ENCODE assay signal across 8 cellular contexts in the genomic region with DNA sequence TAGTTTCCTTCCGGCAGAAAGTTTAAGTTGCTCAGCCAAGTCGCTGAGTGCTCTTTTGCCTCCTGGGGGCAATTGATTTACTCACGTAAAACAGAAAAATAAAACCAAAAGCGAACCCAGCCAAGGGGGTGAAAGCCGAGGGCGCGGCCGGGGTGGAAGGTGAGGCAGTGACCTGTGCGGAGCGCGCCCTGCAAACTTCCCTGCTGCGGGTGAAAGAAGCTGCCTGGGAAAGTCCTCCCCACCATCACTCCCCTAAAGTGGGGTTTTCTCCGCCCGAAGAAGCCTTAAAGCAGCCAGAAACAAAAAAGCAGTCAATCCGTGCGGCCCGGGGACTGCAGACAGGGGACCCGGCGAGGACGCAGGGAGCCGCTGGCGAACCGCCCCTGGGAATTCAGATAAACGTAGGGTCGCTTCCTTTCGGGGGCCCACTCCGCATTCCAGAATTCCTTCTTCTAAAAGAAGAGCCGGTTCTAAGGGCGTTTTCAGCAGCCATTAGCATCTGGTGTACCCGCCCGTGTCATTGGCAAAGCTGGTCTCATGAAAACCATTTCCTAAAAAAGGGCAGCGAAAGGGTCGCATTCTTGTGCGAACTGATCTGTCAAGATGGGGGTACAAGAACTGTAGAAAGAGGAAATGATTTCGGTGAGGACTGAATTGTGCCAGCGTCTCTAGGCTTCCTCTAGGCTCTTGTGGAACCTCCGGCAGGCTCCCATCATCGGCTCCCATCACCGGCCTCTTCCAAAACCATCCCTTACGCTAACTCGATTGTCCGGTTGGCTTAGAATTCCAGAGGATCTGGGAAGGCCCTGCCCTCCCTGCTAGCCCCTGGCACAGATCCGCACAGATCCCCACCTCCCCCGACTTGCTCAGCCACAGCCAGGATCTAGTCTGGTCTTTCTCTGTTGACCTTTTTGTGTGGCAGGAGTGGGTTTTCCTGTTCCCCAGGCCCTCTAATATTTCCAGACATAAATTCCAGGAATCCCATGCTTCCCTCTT. TPM values are rescaled to one million over a fixed set of nuclear protein-coding genes. Genes with fewer than 3 reads are reported as not detected.
DNase-seq lines count a peak whose midpoint lies in the region; ATAC-seq and TF ChIP-seq lines count a peak whose summit lies in the region.

No MANE protein-coding gene starts in this region.

- peak overlapping the region; percentile 76 for H3K4me3 ChIP-seq in endodermal cell (ENCODE audit: low read length)
- peak overlapping the region; percentile 71 to 78 for H3K4me3 ChIP-seq in mucosa of rectum (ENCODE audit: low read length in 2 of 2)

- H3K27me3 ChIP-seq in endodermal cell (ENCODE audit: control insufficient read depth, insufficient read depth, low read length, poor library complexity, severe bottlenecking), result peaks cover 80% of the 10 kb centered on the region
- H3K27me3 ChIP-seq in mucosa of rectum (ENCODE audit: control insufficient read depth in 2 of 2, insufficient read depth in 2 of 2, low read length in 2 of 2), result peaks cover 15 to 30% of the 10 kb centered on the region in 2 donors

- 12 to 18% methylated on average over 39 to 44 of the region's 44 CpGs for WGBS in endodermal cell (ENCODE audit: insufficient coverage in 1 of 2, insufficient read length in 1 of 2), 2 experiments

- ATAC-seq in GM18502 (IDR thresholded peaks at IDR 0.05; ENCODE audit: poor library complexity, unreplicated experiment) (peak; percentile 13), HG02938 (IDR thresholded peaks at IDR 0.05; ENCODE audit: unreplicated experiment) (no peak), HG02642 (IDR thresholded peaks at IDR 0.05; ENCODE audit: poor library complexity, unreplicated experiment) (no peak)

- DNase-seq in endodermal cell (peak; percentile 76), NCI-H2227 treated with DMSO at 0.1 percent for 48 hours (lab: John Stamatoyannopoulos, UW) (no peak), KG1 (lab: John Stamatoyannopoulos, UW) (no peak)

- H3K27ac ChIP-seq in endodermal cell (ENCODE audit: low read depth, low read length) (no peak overlapping the region), mucosa of rectum (ENCODE audit: low read depth in 2 of 2, low read length in 2 of 2) (peak overlapping the region; percentile 68 to 77)

- peaks cover 78% of the 10 kb centered on the region for H3K27me3 Mint-ChIP-seq in endodermal cell (ENCODE audit: insufficient read depth)

- H3K4me1 ChIP-seq in endodermal cell (ENCODE audit: control insufficient read depth, insufficient read depth, low read length), result peaks cover under 1% of the 10 kb centered on the region
- H3K4me1 ChIP-seq in mucosa of rectum (ENCODE audit: control insufficient read depth in 2 of 2, insufficient read depth in 2 of 2, low read length in 2 of 2), result peaks cover 0 to 5% of the 10 kb centered on the region in 2 donors

- H3K9me3 Mint-ChIP-seq in endodermal cell, result no peaks in the 10 kb centered on the region

- peaks cover 47% of the 10 kb centered on the region for H3K4me1 Mint-ChIP-seq in endodermal cell

- peak overlapping the region; percentile 17 for H3K9ac ChIP-seq in endodermal cell (ENCODE audit: extremely low read depth, low read length, poor library complexity, severe bottlenecking)
- H3K9ac ChIP-seq in mucosa of rectum (ENCODE audit: low read depth in 1 of 2, low read length in 2 of 2), result peak overlapping the region; percentile 52 to 71

- H3K27ac Mint-ChIP-seq in endodermal cell, result no peak overlapping the region

- H3K4me3 Mint-ChIP-seq in endodermal cell, result peak overlapping the region; percentile 70

- no peaks in the 10 kb centered on the region for H3K36me3 Mint-ChIP-seq in endodermal cell (ENCODE audit: low read depth)

- TF ChIP-seq CTCF in endodermal cell (conservative IDR thresholded peaks at IDR 0.05), result no peak

- no peaks in the 10 kb centered on the region for H3K36me3 ChIP-seq in endodermal cell (ENCODE audit: control insufficient read depth, insufficient read depth, low read length)
- H3K36me3 ChIP-seq in mucosa of rectum (ENCODE audit: control insufficient read depth in 2 of 2, insufficient read depth in 2 of 2, low read length in 2 of 2), result no peaks in the 10 kb centered on the region

- H3K9me3 ChIP-seq in endodermal cell (ENCODE audit: control insufficient read depth, low read length) (no peaks in the 10 kb centered on the region), mucosa of rectum (ENCODE audit: control insufficient read depth in 2 of 2, low read length in 2 of 2) (no peaks in the 10 kb centered on the region)

TF ChIP-seq in PFSK-1, 5 proteins besides CTCF, POLR2A, EP300 and RAD21:
- TF ChIP-seq TAF1 (IDR thresholded peaks at IDR 0.05; ENCODE audit: borderline replicate concordance, insufficient read depth, low read length), result no peak
- TF ChIP-seq, protein P1, sequence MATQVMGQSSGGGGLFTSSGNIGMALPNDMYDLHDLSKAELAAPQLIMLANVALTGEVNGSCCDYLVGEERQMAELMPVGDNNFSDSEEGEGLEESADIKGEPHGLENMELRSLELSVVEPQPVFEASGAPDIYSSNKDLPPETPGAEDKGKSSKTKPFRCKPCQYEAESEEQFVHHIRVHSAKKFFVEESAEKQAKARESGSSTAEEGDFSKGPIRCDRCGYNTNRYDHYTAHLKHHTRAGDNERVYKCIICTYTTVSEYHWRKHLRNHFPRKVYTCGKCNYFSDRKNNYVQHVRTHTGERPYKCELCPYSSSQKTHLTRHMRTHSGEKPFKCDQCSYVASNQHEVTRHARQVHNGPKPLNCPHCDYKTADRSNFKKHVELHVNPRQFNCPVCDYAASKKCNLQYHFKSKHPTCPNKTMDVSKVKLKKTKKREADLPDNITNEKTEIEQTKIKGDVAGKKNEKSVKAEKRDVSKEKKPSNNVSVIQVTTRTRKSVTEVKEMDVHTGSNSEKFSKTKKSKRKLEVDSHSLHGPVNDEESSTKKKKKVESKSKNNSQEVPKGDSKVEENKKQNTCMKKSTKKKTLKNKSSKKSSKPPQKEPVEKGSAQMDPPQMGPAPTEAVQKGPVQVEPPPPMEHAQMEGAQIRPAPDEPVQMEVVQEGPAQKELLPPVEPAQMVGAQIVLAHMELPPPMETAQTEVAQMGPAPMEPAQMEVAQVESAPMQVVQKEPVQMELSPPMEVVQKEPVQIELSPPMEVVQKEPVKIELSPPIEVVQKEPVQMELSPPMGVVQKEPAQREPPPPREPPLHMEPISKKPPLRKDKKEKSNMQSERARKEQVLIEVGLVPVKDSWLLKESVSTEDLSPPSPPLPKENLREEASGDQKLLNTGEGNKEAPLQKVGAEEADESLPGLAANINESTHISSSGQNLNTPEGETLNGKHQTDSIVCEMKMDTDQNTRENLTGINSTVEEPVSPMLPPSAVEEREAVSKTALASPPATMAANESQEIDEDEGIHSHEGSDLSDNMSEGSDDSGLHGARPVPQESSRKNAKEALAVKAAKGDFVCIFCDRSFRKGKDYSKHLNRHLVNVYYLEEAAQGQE (IDR thresholded peaks at IDR 0.05; ENCODE audit: insufficient read depth in 1 of 2, low read depth in 2 of 2, low read length in 2 of 2), result no peak
- peak; percentile 1 for TF ChIP-seq FOXP2 (optimal IDR thresholded peaks at IDR 0.05; ENCODE audit: borderline replicate concordance, extremely low read depth, extremely low read length, insufficient read depth)

RNA-seq across cellular contexts. Expression of a gene that starts 1.1 kb away (rescaled TPM):
- 53.2 TPM for polyA plus RNA-seq in PFSK-1 (2012; ENCODE audit: insufficient read length, low read depth)
- 10 to 100 TPM; 11.7 to 20.3 TPM for total RNA-seq in endodermal cell
- 23.6 TPM for polyA plus RNA-seq in endodermal cell (2013, experiment 1 of 2)
- polyA plus RNA-seq in endodermal cell (2013, experiment 2 of 2), result 25.0 TPM
